27 cellular contexts compared by ENCODE assay signal in the genomic region with DNA sequence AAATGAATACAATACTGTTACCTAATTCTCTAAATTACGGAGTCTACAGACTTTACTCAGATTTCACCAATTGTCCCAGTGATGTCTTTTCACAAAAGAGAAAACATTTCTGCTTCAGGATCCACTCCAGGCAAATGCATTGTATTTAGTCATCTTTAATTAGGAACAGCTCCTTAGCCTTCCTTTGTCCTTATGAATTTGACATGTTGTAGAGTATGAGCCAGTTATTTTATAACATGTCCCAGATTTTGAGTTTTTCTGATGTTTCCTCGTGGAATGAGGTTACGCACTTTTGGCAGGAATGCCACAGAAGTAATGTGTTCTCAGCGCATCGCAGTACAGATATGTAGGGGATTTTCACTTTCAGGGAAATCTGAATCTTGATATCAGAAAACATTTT. TPM values are rescaled to one million over a fixed set of nuclear protein-coding genes. Genes with fewer than 3 reads are reported as not detected.
A peak's percentile ranks its signal among the peaks of the same experiment; 100 is the strongest.
DNase-seq lines count a peak whose midpoint lies in the region; ATAC-seq and TF ChIP-seq lines count a peak whose summit lies in the region.
"Had no signal": no experiment of that assay in that cellular context is flagged by ENCODE, and none has a peak within 500 bp of the region (broad histone marks: within the 10 kb centered on the region; RNA-seq: fewer than 3 reads in every experiment).

No MANE protein-coding gene starts in this region.

- peak; percentile 51 for DNase-seq in AG08395 (ENCODE audit: low spot score)
- DNase-seq in GM04504 (ENCODE audit: low read depth): peak; percentile 61
- peak; percentile 67 for DNase-seq in fibroblast of the aortic adventitia (ENCODE audit: low read depth)
- no peak for DNase-seq in NCI-H748 (lab: John Stamatoyannopoulos, UW; ENCODE audit: unreplicated experiment)
- no peak for DNase-seq in NCI-H1048 (lab: John Stamatoyannopoulos, UW)
- no peak for DNase-seq in NCI-H2029 (lab: John Stamatoyannopoulos, UW)
- no peak for DNase-seq in caudate nucleus (lab: John Stamatoyannopoulos, UW)
- DNase-seq: activated CD4-positive, alpha-beta T cell treated with anti-CD3 and anti-CD28 coated beads for 48 hours; activated CD8-positive, alpha-beta memory T cell treated with anti-CD3 and anti-CD28 coated beads for 24 hours; activated gamma-delta T cell treated with Interleukin-2 at 50 U/mL for 16 hours; activated naive CD8-positive, alpha-beta T cell treated with anti-CD3 and anti-CD28 coated beads, Interleukin-2, amount 50 U/mL, for 24 hours; activated T-cell treated with anti-CD3 and anti-CD28 coated beads, Interleukin-2, amount 50 U/mL, for 24 hours; Calu3; DND-41; hippocampal formation; Kasumi-1; NCI-H2171 treated with DMSO at 0.1 percent for 48 hours; NCI-H524; right lobe of liver; stimulated activated CD4-positive, alpha-beta T cell treated with anti-CD3 and anti-CD28 coated beads, Interleukin-12 subunit alpha, Interleukin-12 subunit beta, amount 100 ng/mL, for 4 hours; stimulated activated CD4-positive, alpha-beta T cell treated with anti-CD3 and anti-CD28 coated beads, Interleukin-4, amount 100 ng/mL, for 1 hour; transverse colon had no signal

- H3K27ac ChIP-seq in caudate nucleus (ENCODE audit: low read depth, low read length): no peak overlapping the region
- H3K27ac ChIP-seq: C4-2B, epithelial cell of prostate, right lobe of liver, transverse colon, VCaP had no signal

- TF ChIP-seq CTCF in fibroblast of the aortic adventitia (IDR thresholded peaks at IDR 0.05; ENCODE audit: insufficient read depth, low read length): no peak

- no peak overlapping the region for H3K4me3 ChIP-seq in fibroblast of the aortic adventitia (ENCODE audit: low read depth, low read length)
- H3K4me3 ChIP-seq: right lobe of liver, transverse colon had no signal

- peak; percentile 85 for ATAC-seq in SK-N-SH treated with all-trans-retinoic acid at 6 μM for 48 hours
- ATAC-seq: activated naive CD8-positive, alpha-beta T cell treated with anti-CD3 and anti-CD28 coated beads, Interleukin-2, amount 50 U/mL, for 24 hours; HepG2; right lobe of liver had no signal

TF ChIP-seq in SK-N-SH treated with all-trans-retinoic acid at 6 μM for 48 hours, 23 proteins besides CTCF, POLR2A, EP300 and RAD21:
- no peak for TF ChIP-seq ZNF565 (CRISPR knock-in tag; conservative IDR thresholded peaks at IDR 0.05; ENCODE audit: low read depth)
- TF ChIP-seq ZNF70 (CRISPR knock-in tag; IDR thresholded peaks at IDR 0.05): no peak
- TF ChIP-seq ZFP3 (CRISPR knock-in tag; IDR thresholded peaks at IDR 0.05): no peak

RNA-seq across cellular contexts. Expression of a gene that starts 10.5 kb away (rescaled TPM):
- 16.7 and 27.6 TPM in 2 replicates for total RNA-seq in fibroblast of the aortic adventitia (ENCODE audit: low replicate concordance)

RNA-seq across cellular contexts. Expression of a gene that starts 42.3 kb away (rescaled TPM):
- total RNA-seq in fibroblast of the aortic adventitia (ENCODE audit: low replicate concordance): 0.33 and 31.3 TPM in 2 replicates

Comparison
In these comparisons a context has a peak if more than half of its experiments do, and no peak if none do; other contexts are left out.
1. DNase-seq: peak in AG08395 (single experiment), GM04504 (single experiment) and fibroblast of the aortic adventitia (single experiment); none in NCI-H748 (single experiment), NCI-H1048 (single experiment), NCI-H2029 (single experiment) and caudate nucleus (0 of 61).